1 cellular context compared by ENCODE assay signal in the genomic region with DNA sequence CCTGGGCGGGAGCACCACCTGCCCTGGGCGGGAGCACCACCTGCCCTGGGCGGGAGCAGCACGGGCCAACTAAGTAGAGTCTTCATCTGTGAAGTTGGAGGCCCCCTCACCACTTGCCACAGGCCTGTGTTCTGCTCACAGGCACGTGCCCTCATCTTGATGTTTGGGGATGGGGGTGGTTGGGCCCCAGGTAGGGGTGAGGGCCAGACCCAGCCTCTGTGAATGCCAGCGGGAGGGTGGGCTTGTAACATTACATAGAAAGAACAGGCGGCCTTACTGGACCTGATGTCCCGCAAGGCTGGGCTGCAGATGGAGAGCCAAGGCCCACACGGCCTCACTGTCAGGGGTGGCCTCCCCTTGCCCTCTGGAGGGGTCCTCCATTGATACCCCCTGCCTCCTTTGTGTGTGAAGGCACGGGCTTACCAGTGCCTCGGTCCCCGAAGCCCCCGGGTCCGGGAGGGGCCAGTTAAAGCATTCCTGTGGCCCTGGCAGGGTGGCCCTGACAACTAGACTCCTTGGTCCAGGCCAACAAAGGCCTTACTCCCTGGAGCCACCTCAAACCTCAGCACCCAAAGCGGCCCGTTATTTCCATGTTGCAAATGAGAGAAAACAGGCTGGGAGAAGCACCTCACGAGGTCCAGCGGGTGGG.
TF ChIP-seq lines count a peak whose summit lies in the region.

No MANE protein-coding gene starts in this region.

TF ChIP-seq in HepG2, 621 proteins besides CTCF, POLR2A, EP300 and RAD21 (continues in another document):
- no peak for TF ChIP-seq ZKSCAN8 (CRISPR knock-in tag; IDR thresholded peaks at IDR 0.05; ENCODE audit: borderline replicate concordance)
- 0 out of 2 replicates have a peak, but pooled peaks have one; percentile 43 for TF ChIP-seq SNAPC5 (CRISPR knock-in tag; IDR thresholded peaks at IDR 0.05; ENCODE audit: borderline replicate concordance)
- 0 out of 2 replicates have a peak, but pooled peaks have one; percentile 11 for TF ChIP-seq ESRRA (CRISPR knock-in tag; IDR thresholded peaks at IDR 0.05; ENCODE audit: low read depth)
- TF ChIP-seq ZBTB7A (CRISPR knock-in tag; IDR thresholded peaks at IDR 0.05) = peak; percentile 38
- no peak for TF ChIP-seq ZNF883 (CRISPR knock-in tag; IDR thresholded peaks at IDR 0.05; ENCODE audit: not compliant biosample characterization)
- TF ChIP-seq THAP9 (CRISPR knock-in tag; IDR thresholded peaks at IDR 0.05; ENCODE audit: borderline replicate concordance) = 0 out of 2 replicates have a peak, but pooled peaks have one; percentile 7
- 0 out of 2 replicates have a peak, but pooled peaks have one; percentile 32 for TF ChIP-seq REL (CRISPR knock-in tag; conservative IDR thresholded peaks at IDR 0.05)
- peak; percentile 16 for TF ChIP-seq ZFP82 (CRISPR knock-in tag; IDR thresholded peaks at IDR 0.05; ENCODE audit: borderline replicate concordance)
- TF ChIP-seq ZNF703 (CRISPR knock-in tag; IDR thresholded peaks at IDR 0.05; ENCODE audit: borderline replicate concordance) = 0 out of 2 replicates have a peak, but pooled peaks have one; percentile 9
- TF ChIP-seq SNAPC2 (CRISPR knock-in tag; IDR thresholded peaks at IDR 0.05) = 0 out of 2 replicates have a peak, but pooled peaks have one; percentile 46
- peak; percentile 15; the same call in 1 of the 2 replicates for TF ChIP-seq CSRNP1 (CRISPR knock-in tag; IDR thresholded peaks at IDR 0.05)
- peak; percentile 38 for TF ChIP-seq RBM39 (IDR thresholded peaks at IDR 0.05; ENCODE audit: low read depth, low read length, poor library complexity, severe bottlenecking)
- TF ChIP-seq, protein P1, sequence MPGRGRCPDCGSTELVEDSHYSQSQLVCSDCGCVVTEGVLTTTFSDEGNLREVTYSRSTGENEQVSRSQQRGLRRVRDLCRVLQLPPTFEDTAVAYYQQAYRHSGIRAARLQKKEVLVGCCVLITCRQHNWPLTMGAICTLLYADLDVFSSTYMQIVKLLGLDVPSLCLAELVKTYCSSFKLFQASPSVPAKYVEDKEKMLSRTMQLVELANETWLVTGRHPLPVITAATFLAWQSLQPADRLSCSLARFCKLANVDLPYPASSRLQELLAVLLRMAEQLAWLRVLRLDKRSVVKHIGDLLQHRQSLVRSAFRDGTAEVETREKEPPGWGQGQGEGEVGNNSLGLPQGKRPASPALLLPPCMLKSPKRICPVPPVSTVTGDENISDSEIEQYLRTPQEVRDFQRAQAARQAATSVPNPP (CRISPR knock-in tag; IDR thresholded peaks at IDR 0.05) = no peak
- no peak for TF ChIP-seq ZNF230 (CRISPR knock-in tag; IDR thresholded peaks at IDR 0.05)
- TF ChIP-seq ZNF605 (CRISPR knock-in tag; IDR thresholded peaks at IDR 0.05) = no peak
- TF ChIP-seq ZNF263 (CRISPR knock-in tag; IDR thresholded peaks at IDR 0.05) = peak; percentile 94
- 0 out of 2 replicates have a peak, but pooled peaks have one; percentile 23 for TF ChIP-seq PCBP1 (IDR thresholded peaks at IDR 0.05; ENCODE audit: borderline replicate concordance, low read depth, low read length)
- TF ChIP-seq MLX (CRISPR knock-in tag; IDR thresholded peaks at IDR 0.05) = no peak
- no peak for TF ChIP-seq HBP1 (CRISPR knock-in tag; IDR thresholded peaks at IDR 0.05; ENCODE audit: low read depth)
- TF ChIP-seq, protein P2, sequence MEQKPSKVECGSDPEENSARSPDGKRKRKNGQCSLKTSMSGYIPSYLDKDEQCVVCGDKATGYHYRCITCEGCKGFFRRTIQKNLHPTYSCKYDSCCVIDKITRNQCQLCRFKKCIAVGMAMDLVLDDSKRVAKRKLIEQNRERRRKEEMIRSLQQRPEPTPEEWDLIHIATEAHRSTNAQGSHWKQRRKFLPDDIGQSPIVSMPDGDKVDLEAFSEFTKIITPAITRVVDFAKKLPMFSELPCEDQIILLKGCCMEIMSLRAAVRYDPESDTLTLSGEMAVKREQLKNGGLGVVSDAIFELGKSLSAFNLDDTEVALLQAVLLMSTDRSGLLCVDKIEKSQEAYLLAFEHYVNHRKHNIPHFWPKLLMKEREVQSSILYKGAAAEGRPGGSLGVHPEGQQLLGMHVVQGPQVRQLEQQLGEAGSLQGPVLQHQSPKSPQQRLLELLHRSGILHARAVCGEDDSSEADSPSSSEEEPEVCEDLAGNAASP (CRISPR knock-in tag; IDR thresholded peaks at IDR 0.05; ENCODE audit: borderline replicate concordance) = peak; percentile 17; the same call in 1 of the 2 replicates
- TF ChIP-seq ZFP36L1 (CRISPR knock-in tag; IDR thresholded peaks at IDR 0.05) = no peak
- 0 out of 2 replicates have a peak, but pooled peaks have one; percentile 84 for TF ChIP-seq ZNF136 (CRISPR knock-in tag; IDR thresholded peaks at IDR 0.05; ENCODE audit: low read depth)
- TF ChIP-seq ZNF34 (CRISPR knock-in tag; IDR thresholded peaks at IDR 0.05; ENCODE audit: borderline replicate concordance) = no peak
- TF ChIP-seq HDAC6 (IDR thresholded peaks at IDR 0.05; ENCODE audit: low read depth, low read length) = no peak
- TF ChIP-seq AGO2 (optimal IDR thresholded peaks at IDR 0.05; ENCODE audit: low read depth, low read length) = peak; percentile 4
- TF ChIP-seq ZSCAN25 (CRISPR knock-in tag; IDR thresholded peaks at IDR 0.05) = no peak
- 0 out of 2 replicates have a peak, but pooled peaks have one; percentile 24 for TF ChIP-seq ZNF256 (CRISPR knock-in tag; conservative IDR thresholded peaks at IDR 0.05)
- TF ChIP-seq ZNF503 (CRISPR knock-in tag; IDR thresholded peaks at IDR 0.05) = no peak
- TF ChIP-seq ZZZ3 (CRISPR knock-in tag; IDR thresholded peaks at IDR 0.05; ENCODE audit: borderline replicate concordance) = 0 out of 2 replicates have a peak, but pooled peaks have one; percentile 13
- no peak for TF ChIP-seq DDIT3 (CRISPR knock-in tag; IDR thresholded peaks at IDR 0.05)
- no peak for TF ChIP-seq RFX1 (IDR thresholded peaks at IDR 0.05)
- TF ChIP-seq MIXL1 (CRISPR knock-in tag; IDR thresholded peaks at IDR 0.05) = 0 out of 2 replicates have a peak, but pooled peaks have one; percentile 3
- TF ChIP-seq ZNF333 (CRISPR knock-in tag; IDR thresholded peaks at IDR 0.05; ENCODE audit: borderline replicate concordance) = no peak
- 0 out of 2 replicates have a peak, but pooled peaks have one; percentile 42 for TF ChIP-seq ZNF558 (CRISPR knock-in tag; IDR thresholded peaks at IDR 0.05; ENCODE audit: borderline replicate concordance)
- TF ChIP-seq ZNF3 (CRISPR knock-in tag; IDR thresholded peaks at IDR 0.05) = no peak
- TF ChIP-seq ZNF367 (CRISPR knock-in tag; IDR thresholded peaks at IDR 0.05; ENCODE audit: borderline replicate concordance) = 0 out of 2 replicates have a peak, but pooled peaks have one; percentile 13
- 0 out of 2 replicates have a peak, but pooled peaks have one; percentile 9 for TF ChIP-seq ZNF124 (CRISPR knock-in tag; IDR thresholded peaks at IDR 0.05)
- TF ChIP-seq HNRNPL (IDR thresholded peaks at IDR 0.05; ENCODE audit: low read depth, low read length) = no peak
- no peak for TF ChIP-seq HNRNPK (IDR thresholded peaks at IDR 0.05; ENCODE audit: low read depth, low read length, poor library complexity, severe bottlenecking)
- no peak for TF ChIP-seq ZNF280B (CRISPR knock-in tag; IDR thresholded peaks at IDR 0.05; ENCODE audit: borderline replicate concordance)
- TF ChIP-seq POLR2G (IDR thresholded peaks at IDR 0.05; ENCODE audit: low read depth, low read length) = peak; percentile 59
- no peak for TF ChIP-seq KMT2A (CRISPR knock-in tag; IDR thresholded peaks at IDR 0.05)
- no peak for TF ChIP-seq ZNF891 (CRISPR knock-in tag; IDR thresholded peaks at IDR 0.05)
- no peak for TF ChIP-seq KLF12 (CRISPR knock-in tag; IDR thresholded peaks at IDR 0.05; ENCODE audit: borderline replicate concordance)
- no peak for TF ChIP-seq U2AF2 (IDR thresholded peaks at IDR 0.05; ENCODE audit: low read depth, low read length)
- TF ChIP-seq ZNF770 (CRISPR knock-in tag; IDR thresholded peaks at IDR 0.05) = peak; percentile 5; the same call in 1 of the 2 replicates
